ENCODE assay signal across 1 cellular context in the genomic region with DNA sequence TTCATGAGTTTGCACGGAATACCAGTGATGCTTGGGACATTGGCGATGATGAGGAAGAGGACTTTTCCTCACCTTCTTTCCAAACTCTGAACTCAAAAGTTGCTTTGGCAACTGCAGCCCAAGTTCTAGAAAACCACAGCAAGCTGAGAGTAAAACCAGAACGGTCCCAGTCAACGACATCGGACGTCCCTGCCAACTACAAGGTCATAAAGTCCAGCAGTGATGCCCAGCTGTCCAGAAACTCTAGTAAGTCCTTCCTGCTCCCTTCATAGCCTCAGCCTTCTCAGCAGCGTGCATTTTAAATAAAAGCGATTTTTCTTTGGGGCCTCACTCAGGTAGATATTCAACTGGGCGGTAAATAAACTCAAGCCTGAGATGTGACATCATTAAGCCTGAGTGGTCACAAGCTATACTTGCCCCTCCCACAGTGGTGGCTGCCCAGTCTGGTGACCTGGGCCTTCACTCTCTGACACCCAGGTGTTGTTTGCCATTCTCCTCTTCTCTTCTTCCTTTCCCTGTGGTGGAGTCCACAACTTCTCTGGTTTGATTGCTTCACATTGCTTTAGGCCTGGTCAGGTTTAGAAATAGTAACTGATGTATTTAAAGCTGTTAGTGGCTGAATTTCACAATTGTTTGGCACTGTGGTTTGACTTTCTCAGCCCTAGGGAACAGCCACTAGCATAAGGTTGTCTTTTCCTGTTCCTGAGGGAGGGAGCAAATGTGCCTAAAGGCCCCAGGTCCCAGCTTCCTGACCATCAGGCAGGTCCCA.
TF ChIP-seq lines count a peak whose summit lies in the region.

No MANE protein-coding gene starts in this region.

TF ChIP-seq in GM23338, 12 proteins besides CTCF, POLR2A, EP300 and RAD21 (continued from another document):
- TF ChIP-seq ZNF462 (CRISPR knock-in tag; IDR thresholded peaks at IDR 0.05) = no peak
- no peak for TF ChIP-seq ZNF114 (CRISPR knock-in tag; IDR thresholded peaks at IDR 0.05)
- TF ChIP-seq EZH2 (IDR thresholded peaks at IDR 0.05; ENCODE audit: low read depth, unreplicated experiment) = no peak
- TF ChIP-seq, protein P1, sequence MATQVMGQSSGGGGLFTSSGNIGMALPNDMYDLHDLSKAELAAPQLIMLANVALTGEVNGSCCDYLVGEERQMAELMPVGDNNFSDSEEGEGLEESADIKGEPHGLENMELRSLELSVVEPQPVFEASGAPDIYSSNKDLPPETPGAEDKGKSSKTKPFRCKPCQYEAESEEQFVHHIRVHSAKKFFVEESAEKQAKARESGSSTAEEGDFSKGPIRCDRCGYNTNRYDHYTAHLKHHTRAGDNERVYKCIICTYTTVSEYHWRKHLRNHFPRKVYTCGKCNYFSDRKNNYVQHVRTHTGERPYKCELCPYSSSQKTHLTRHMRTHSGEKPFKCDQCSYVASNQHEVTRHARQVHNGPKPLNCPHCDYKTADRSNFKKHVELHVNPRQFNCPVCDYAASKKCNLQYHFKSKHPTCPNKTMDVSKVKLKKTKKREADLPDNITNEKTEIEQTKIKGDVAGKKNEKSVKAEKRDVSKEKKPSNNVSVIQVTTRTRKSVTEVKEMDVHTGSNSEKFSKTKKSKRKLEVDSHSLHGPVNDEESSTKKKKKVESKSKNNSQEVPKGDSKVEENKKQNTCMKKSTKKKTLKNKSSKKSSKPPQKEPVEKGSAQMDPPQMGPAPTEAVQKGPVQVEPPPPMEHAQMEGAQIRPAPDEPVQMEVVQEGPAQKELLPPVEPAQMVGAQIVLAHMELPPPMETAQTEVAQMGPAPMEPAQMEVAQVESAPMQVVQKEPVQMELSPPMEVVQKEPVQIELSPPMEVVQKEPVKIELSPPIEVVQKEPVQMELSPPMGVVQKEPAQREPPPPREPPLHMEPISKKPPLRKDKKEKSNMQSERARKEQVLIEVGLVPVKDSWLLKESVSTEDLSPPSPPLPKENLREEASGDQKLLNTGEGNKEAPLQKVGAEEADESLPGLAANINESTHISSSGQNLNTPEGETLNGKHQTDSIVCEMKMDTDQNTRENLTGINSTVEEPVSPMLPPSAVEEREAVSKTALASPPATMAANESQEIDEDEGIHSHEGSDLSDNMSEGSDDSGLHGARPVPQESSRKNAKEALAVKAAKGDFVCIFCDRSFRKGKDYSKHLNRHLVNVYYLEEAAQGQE (IDR thresholded peaks at IDR 0.05; ENCODE audit: unreplicated experiment) = no peak
- no peak for TF ChIP-seq JUNB (IDR thresholded peaks at IDR 0.05; ENCODE audit: unreplicated experiment)
- TF ChIP-seq ETS1 (IDR thresholded peaks at IDR 0.05) = no peak
- no peak for TF ChIP-seq STAT1 (IDR thresholded peaks at IDR 0.05; ENCODE audit: unreplicated experiment)
- no peak for TF ChIP-seq NANOG (IDR thresholded peaks at IDR 0.05; ENCODE audit: borderline replicate concordance)
- no peak for TF ChIP-seq EZH2phosphoT487 (IDR thresholded peaks at IDR 0.05; ENCODE audit: unreplicated experiment)
- TF ChIP-seq CREB1 (CRISPR knock-in tag; IDR thresholded peaks at IDR 0.05; ENCODE audit: low read depth) = no peak
TF ChIP-seq in GM23338: peak in this region for 0.
